ENCODE assay signal across 8 cellular contexts in the genomic region with DNA sequence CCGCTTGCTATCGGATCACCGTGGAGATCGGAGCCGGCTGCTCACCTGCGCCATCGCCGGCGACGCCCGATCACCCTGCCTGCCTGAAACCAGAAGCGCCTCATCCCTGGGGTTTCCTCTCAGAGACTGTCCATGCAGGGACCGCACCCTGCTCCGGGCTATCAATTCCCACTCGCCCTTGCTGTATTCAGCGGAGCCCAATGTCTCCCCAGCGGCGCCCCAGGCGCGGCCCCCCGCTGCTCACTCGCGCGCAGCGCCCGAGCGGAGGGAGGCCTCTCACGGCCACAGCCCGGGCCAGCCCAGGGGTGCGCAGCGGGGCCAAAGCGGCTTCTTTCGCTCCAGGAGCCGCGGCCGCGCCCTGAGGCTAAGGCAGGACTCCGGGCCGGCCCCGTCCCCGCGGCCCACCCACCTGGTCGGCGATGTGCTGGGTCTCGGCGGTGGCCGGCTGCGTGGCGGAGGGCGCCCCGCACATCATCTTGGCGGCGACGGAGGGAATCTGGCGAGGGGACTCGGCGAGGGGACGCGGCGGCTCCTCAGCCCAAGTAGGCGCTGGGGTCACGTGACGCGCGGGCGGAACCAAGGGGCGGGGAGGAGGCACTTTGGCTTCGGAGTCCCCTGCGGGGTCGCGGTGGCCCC. TPM values are rescaled to one million over a fixed set of nuclear protein-coding genes. Genes with fewer than 3 reads are reported as not detected.
DNase-seq lines count a peak whose midpoint lies in the region; ATAC-seq and TF ChIP-seq lines count a peak whose summit lies in the region.

CSTB (minus strand) TSS at position 514 of the 636 bp plus-strand sequence; CDS start at position 475, 39 bp downstream.

- ATAC-seq in HG02610 (IDR thresholded peaks at IDR 0.05; ENCODE audit: unreplicated experiment), result peak; percentile 64
- peak; percentile 78 for ATAC-seq in activated B cell treated with CpG ODN at 0.5 μM for 24 hours (ENCODE audit: low read depth)
- no peak for ATAC-seq in GM21717 (IDR thresholded peaks at IDR 0.05; ENCODE audit: unreplicated experiment)

- peak within 1 kb of the TSS; percentile 68 for H3K27ac Mint-ChIP-seq in activated B cell treated with CpG ODN at 0.5 μM for 24 hours

- DNase-seq in NCI-H146 (lab: John Stamatoyannopoulos, UW) (peak; percentile 72), activated B cell treated with CpG ODN at 0.5 μM for 24 hours (peak; percentile 78), cardiac fibroblast (ENCODE audit: low read depth in 2 of 2) (peak; percentile 62 to 71), iris pigment epithelial cell (ENCODE audit: low read depth) (peak; percentile 51)
- peak; percentile 82 for DNase-seq in stimulated activated CD4-positive, alpha-beta T cell treated with anti-CD3 and anti-CD28 coated beads, Interleukin-12 subunit alpha, Interleukin-12 subunit beta, amount 100 ng/mL, for 4 hours

- no peaks in the 10 kb centered on the region for H3K27me3 Mint-ChIP-seq in activated B cell treated with CpG ODN at 0.5 μM for 24 hours

- H3K4me3 ChIP-seq in GM12875 (ENCODE audit: low read depth, low read length), result peak within 1 kb of the TSS; percentile 94
- H3K4me3 ChIP-seq in cardiac fibroblast (replicated peaks in 1 of 2; ENCODE audit: low read depth in 2 of 2, low read length in 2 of 2), result peak within 1 kb of the TSS; percentile 84 to 86

- H3K4me3 Mint-ChIP-seq in activated B cell treated with CpG ODN at 0.5 μM for 24 hours, result peak within 1 kb of the TSS; percentile 84

- POLR2A ChIA-PET in activated B cell treated with CpG ODN at 0.5 μM for 24 hours (lab: Charles Lee), result no interaction called here

- peaks cover 23% of the 10 kb centered on the region for H3K36me3 Mint-ChIP-seq in activated B cell treated with CpG ODN at 0.5 μM for 24 hours (ENCODE audit: low read depth)

- CTCF ChIA-PET in activated B cell treated with CpG ODN at 0.5 μM for 24 hours (lab: Charles Lee), result no interaction called here

- H3K9me3 Mint-ChIP-seq in activated B cell treated with CpG ODN at 0.5 μM for 24 hours, result no peaks in the 10 kb centered on the region

- intact Hi-C loops in activated B cell treated with CpG ODN at 0.5 μM for 24 hours (cut with micrococcal nuclease), result loop anchor here (1.0 kb wide), 2 partner anchors 13 to 88 kb away; partner anchors contain the start of gene RRP1

- H3K4me1 Mint-ChIP-seq in activated B cell treated with CpG ODN at 0.5 μM for 24 hours, result peaks cover 34% of the 10 kb centered on the region

- peak; percentile 9; the same call in 1 of the 2 replicates for TF ChIP-seq CTCF in GM12875 (IDR thresholded peaks at IDR 0.05; ENCODE audit: borderline replicate concordance, insufficient read depth, low read depth, low read length)
- TF ChIP-seq CTCF in activated B cell treated with CpG ODN at 0.5 μM for 24 hours (IDR thresholded peaks at IDR 0.05), result no peak
- no peak for TF ChIP-seq CTCF in cardiac fibroblast (IDR thresholded peaks at IDR 0.05; ENCODE audit: low read depth, low read length)

RNA-seq across cellular contexts. Expression of gene CSTB, which starts in this region (rescaled TPM):
- total RNA-seq in activated B cell treated with CpG ODN at 0.5 μM for 24 hours, result 16.0 and 17.1 TPM in 2 replicates
